In genomic region chr7:96707901-96708774, GRCh38 we compare ENCODE assay signal across 10 cellular contexts. TPM values are rescaled to one million over a fixed set of nuclear protein-coding genes. Genes with fewer than 3 reads are reported as not detected.
DNase-seq lines count a peak whose midpoint lies in the region; ATAC-seq and TF ChIP-seq lines count a peak whose summit lies in the region.
"Had no signal": no experiment of that assay in that cellular context is flagged by ENCODE, and none has a peak within 500 bp of the region (broad histone marks: within the 10 kb centered on the region; RNA-seq: fewer than 3 reads in every experiment).

No MANE protein-coding gene starts in this region.

- peaks cover 3% of the 10 kb centered on the region for H3K36me3 Mint-ChIP-seq in progenitor cell of endocrine pancreas (ENCODE audit: insufficient read depth)

- CTCF ChIA-PET in PC-3 (lab: Charles Lee), result no interaction called here

- peaks cover 22% of the 10 kb centered on the region for H4K20me1 ChIP-seq in PC-3 (ENCODE audit: low read length)

- peak overlapping the region; percentile 95; the same call in 1 of the 2 replicates for H3K9ac ChIP-seq in PC-3 (ENCODE audit: low read length)

- no peak overlapping the region for H2AFZ ChIP-seq in PC-3 (ENCODE audit: low read length)

- no TSS peak for BruUV-seq in PC-3 (replicated peaks; lab: Mats Ljungman, UMichigan)

- no peak overlapping the region for H3K27ac ChIP-seq in PC-3 (ENCODE audit: low read length)
- no peak overlapping the region for H3K27ac ChIP-seq in esophagus muscularis mucosa (replicated peaks in 1 of 4)

- peaks cover 8% of the 10 kb centered on the region for H3K27me3 Mint-ChIP-seq in progenitor cell of endocrine pancreas

- no peaks in the 10 kb centered on the region for H3F3A ChIP-seq in PC-3 (ENCODE audit: low read length, unreplicated experiment)

- H3K79me2 ChIP-seq in PC-3 (ENCODE audit: low read length), result peaks cover 65% of the 10 kb centered on the region

- H3K9me3 Mint-ChIP-seq in progenitor cell of endocrine pancreas (ENCODE audit: low read depth), result peaks cover 10% of the 10 kb centered on the region

- H3K9me2 ChIP-seq in PC-3 (replicated peaks; ENCODE audit: low read length), result no peaks in the 10 kb centered on the region

- H3K9me3 ChIP-seq in PC-3 (ENCODE audit: low read length) (no peaks in the 10 kb centered on the region), esophagus muscularis mucosa (no peaks in the 10 kb centered on the region)

- peak overlapping the region; percentile 93 for H3K4me2 ChIP-seq in PC-3 (ENCODE audit: low read length)

- H3K27me3 ChIP-seq in PC-3 (ENCODE audit: low read length) (no peaks in the 10 kb centered on the region), esophagus muscularis mucosa (no peaks in the 10 kb centered on the region)

- H3K4me3 Mint-ChIP-seq in progenitor cell of endocrine pancreas (ENCODE audit: low read depth), result peak overlapping the region; percentile 99

- no peak for TF ChIP-seq CTCF in GM12865 (IDR thresholded peaks at IDR 0.05; ENCODE audit: insufficient read depth, low read depth, low read length, missing control alignments)
- no peak for TF ChIP-seq CTCF in PC-3 (conservative IDR thresholded peaks at IDR 0.05; ENCODE audit: low read depth, low read length)
- TF ChIP-seq CTCF in esophagus muscularis mucosa (IDR thresholded peaks at IDR 0.05), result no peak
- no peak for TF ChIP-seq CTCF in progenitor cell of endocrine pancreas (IDR thresholded peaks at IDR 0.05; ENCODE audit: unreplicated experiment)

- H3K36me3 ChIP-seq in PC-3 (ENCODE audit: low read depth, low read length) (peaks cover 9% of the 10 kb centered on the region; the same call in 1 of the 2 replicates), esophagus muscularis mucosa (peaks cover 0 to 3% (median 1%) of the 10 kb centered on the region in 4 donors)

- peaks cover 18% of the 10 kb centered on the region for H3K4me1 ChIP-seq in PC-3 (ENCODE audit: insufficient read depth, low read length)
- peaks cover 21 to 37% (median 23%) of the 10 kb centered on the region in 4 donors for H3K4me1 ChIP-seq in esophagus muscularis mucosa

- POLR2A ChIA-PET in PC-3 (lab: Charles Lee; ENCODE audit: unreplicated experiment), result interaction anchor here (0.6 kb wide), 1 partner anchor 282 kb away, joined by 3 read pairs; no protein-coding TSS in a partner anchor

- 93% methylated on average over 4 of the region's 4 CpGs for WGBS in esophagus muscularis mucosa

- intact Hi-C loops in PC-3 (cut with micrococcal nuclease), result loop anchor here (5.0 to 10.0 kb wide), 5 partner anchors 111 to 633 kb away; partner anchors contain the start of gene SLC25A13
- intact Hi-C loops in esophagus muscularis mucosa (cut with DNase I), result no loop called here

- H3K4me3 ChIP-seq in GM12865 (ENCODE audit: low read depth, low read length), result peak overlapping the region; percentile 65
- peak overlapping the region; percentile 92 for H3K4me3 ChIP-seq in PC-3 (ENCODE audit: low read length)
- peak overlapping the region; percentile 75 to 84 (median 78) for H3K4me3 ChIP-seq in esophagus muscularis mucosa

- H3K4me1 Mint-ChIP-seq in progenitor cell of endocrine pancreas (ENCODE audit: low read depth), result peaks cover 14% of the 10 kb centered on the region

- no peak overlapping the region for H3K27ac Mint-ChIP-seq in progenitor cell of endocrine pancreas

- ATAC-seq in PC-3 (peak; percentile 14), HG03108 (IDR thresholded peaks at IDR 0.05; ENCODE audit: unreplicated experiment) (no peak), GM18868 (IDR thresholded peaks at IDR 0.05; ENCODE audit: unreplicated experiment) (no peak)

- no peak for DNase-seq in GM12865 (ENCODE audit: low read depth)
- DNase-seq in PC-3, result peak; percentile 36
- no peak for DNase-seq in esophagus muscularis mucosa (ENCODE audit: extremely low spot score)
- no peak for DNase-seq in progenitor cell of endocrine pancreas (ENCODE audit: low spot score, unreplicated experiment)
- no peak for DNase-seq in medulla oblongata (ENCODE audit: extremely low spot score)
- DNase-seq in epidermal melanocyte (ENCODE audit: insufficient read length, low spot score), result no peak
- DNase-seq: anterior cingulate cortex, NCI-H226 had no signal

- TF ChIP-seq POLR2A in esophagus muscularis mucosa (IDR thresholded peaks at IDR 0.05; ENCODE audit: low read depth), result no peak

- no peak for TF ChIP-seq EP300 in esophagus muscularis mucosa (IDR thresholded peaks at IDR 0.05)

RNA-seq across cellular contexts. Expression of gene SEM1, which starts 1.5 kb away (rescaled TPM):
- 263 and 292 TPM in 2 replicates for total RNA-seq in PC-3 (2014; rRNA removed)
- total RNA-seq in esophagus muscularis mucosa, result 10 to 100 TPM; 17.4 to 61.5 (median 24.9) TPM
- total RNA-seq in progenitor cell of endocrine pancreas, result 62.9 and 64.2 TPM in 2 replicates
